Comparison of ENCODE assay signal across 17 cellular contexts in genomic region chr17:28346199-28346580, GRCh38. TPM values are rescaled to one million over a fixed set of nuclear protein-coding genes. Genes with fewer than 3 reads are reported as not detected.
DNase-seq lines count a peak whose midpoint lies in the region; ATAC-seq and TF ChIP-seq lines count a peak whose summit lies in the region.
"Had no signal": no experiment of that assay in that cellular context is flagged by ENCODE, and none has a peak within 500 bp of the region (broad histone marks: within the 10 kb centered on the region; RNA-seq: fewer than 3 reads in every experiment).

No MANE protein-coding gene starts in this region.

- H3K9me2 ChIP-seq in hepatocyte (replicated peaks; ENCODE audit: insufficient read depth) = no peaks in the 10 kb centered on the region

- H3K27ac ChIP-seq in hepatocyte = peak overlapping the region; percentile 23
- no peak overlapping the region for H3K27ac ChIP-seq in CD4-positive, alpha-beta memory T cell (ENCODE audit: low read depth, low read length)
- H3K27ac ChIP-seq: KMS-11 had no signal

- H3K36me3 Mint-ChIP-seq in activated naive CD4-positive, alpha-beta T cell treated with anti-CD3 and anti-CD28 coated beads, Interleukin-2, amount 50 U/mL, for 24 hours = peaks cover 8% of the 10 kb centered on the region
- H3K36me3 Mint-ChIP-seq in activated naive CD4-positive, alpha-beta T cell treated with anti-CD3 and anti-CD28 coated beads for 36 hours (ENCODE audit: low read depth) = peaks cover 29% of the 10 kb centered on the region
- H3K36me3 Mint-ChIP-seq in activated T-helper 17 cell treated with anti-CD3 and anti-CD28 coated beads, Interleukin-2, amount 50 U/mL, for 72 hours (ENCODE audit: low read depth) = peaks cover 93% of the 10 kb centered on the region
- peaks cover 46 to 60% of the 10 kb centered on the region in 2 donors for H3K36me3 Mint-ChIP-seq in stimulated activated naive B cell treated with anti-CD40 and anti-IgM and Interleukin-4, amounts not matched to agents 10 μg/mL and 1 μg/mL and 100 μg/mL, for 72 hours
- H3K36me3 Mint-ChIP-seq in CD4-positive, alpha-beta memory T cell = peaks cover 48 to 82% of the 10 kb centered on the region in 2 donors

- WGBS in hepatocyte (ENCODE audit: low lambda C conversion rate, missing lambda C conversion rate) = 88% methylated on average over 2 of the region's 2 CpGs

- no peaks in the 10 kb centered on the region for H3K27me3 Mint-ChIP-seq in activated naive CD4-positive, alpha-beta T cell treated with anti-CD3 and anti-CD28 coated beads, Interleukin-2, amount 50 U/mL, for 24 hours
- no peaks in the 10 kb centered on the region for H3K27me3 Mint-ChIP-seq in activated naive CD4-positive, alpha-beta T cell treated with anti-CD3 and anti-CD28 coated beads for 36 hours (ENCODE audit: low read depth)
- H3K27me3 Mint-ChIP-seq in activated T-helper 17 cell treated with anti-CD3 and anti-CD28 coated beads, Interleukin-2, amount 50 U/mL, for 72 hours = no peaks in the 10 kb centered on the region
- H3K27me3 Mint-ChIP-seq in stimulated activated naive B cell treated with anti-CD40 and anti-IgM and Interleukin-4, amounts not matched to agents 10 μg/mL and 1 μg/mL and 100 μg/mL, for 72 hours = no peaks in the 10 kb centered on the region
- H3K27me3 Mint-ChIP-seq in CD4-positive, alpha-beta memory T cell = no peaks in the 10 kb centered on the region
- H3K27me3 Mint-ChIP-seq: brain had no signal

- intact Hi-C loops in activated naive CD4-positive, alpha-beta T cell treated with anti-CD3 and anti-CD28 coated beads for 36 hours (cut with micrococcal nuclease) = no loop called here
- intact Hi-C loops in CD4-positive, alpha-beta memory T cell (cut with micrococcal nuclease) = no loop called here

- no peaks in the 10 kb centered on the region for H3K9me3 ChIP-seq in hepatocyte (ENCODE audit: low read depth)
- H3K9me3 ChIP-seq in CD4-positive, alpha-beta memory T cell (ENCODE audit: control insufficient read depth in 1 of 2, low read length in 2 of 2) = no peaks in the 10 kb centered on the region
- H3K9me3 ChIP-seq: lower lobe of right lung had no signal

- H3K4me1 ChIP-seq in hepatocyte (ENCODE audit: insufficient read depth) = peaks cover 11% of the 10 kb centered on the region
- H3K4me1 ChIP-seq in CD4-positive, alpha-beta memory T cell (ENCODE audit: insufficient read depth, low read length) = no peaks in the 10 kb centered on the region

- H2AFZ ChIP-seq in hepatocyte = no peak overlapping the region

- no peaks in the 10 kb centered on the region for H4K20me1 ChIP-seq in hepatocyte (ENCODE audit: insufficient read depth, poor library complexity, severe bottlenecking)

- H3K79me2 ChIP-seq in hepatocyte = no peaks in the 10 kb centered on the region

- CTCF ChIA-PET in activated naive CD4-positive, alpha-beta T cell treated with anti-CD3 and anti-CD28 coated beads for 36 hours (lab: Charles Lee) = interaction anchor here (0.6 to 1.3 kb wide), 3 partner anchors 9 to 20 kb away, joined by 3 to 5 read pairs (median 3); partner anchors contain the start of gene POLDIP2
- CTCF ChIA-PET in CD4-positive, alpha-beta memory T cell (lab: Charles Lee; ENCODE audit: partially characterized antibody) = interaction anchor here (1.4 kb wide), 1 partner anchor 13 kb away, joined by 3 read pairs; no protein-coding TSS in a partner anchor

- H3K4me1 Mint-ChIP-seq in activated naive CD4-positive, alpha-beta T cell treated with anti-CD3 and anti-CD28 coated beads, Interleukin-2, amount 50 U/mL, for 24 hours = no peaks in the 10 kb centered on the region
- H3K4me1 Mint-ChIP-seq in activated naive CD4-positive, alpha-beta T cell treated with anti-CD3 and anti-CD28 coated beads for 36 hours (ENCODE audit: low read depth) = peaks cover 2% of the 10 kb centered on the region
- no peaks in the 10 kb centered on the region for H3K4me1 Mint-ChIP-seq in activated T-helper 17 cell treated with anti-CD3 and anti-CD28 coated beads, Interleukin-2, amount 50 U/mL, for 72 hours
- H3K4me1 Mint-ChIP-seq in stimulated activated naive B cell treated with anti-CD40 and anti-IgM and Interleukin-4, amounts not matched to agents 10 μg/mL and 1 μg/mL and 100 μg/mL, for 72 hours = peaks cover 0 to 4% of the 10 kb centered on the region in 2 donors
- no peaks in the 10 kb centered on the region for H3K4me1 Mint-ChIP-seq in CD4-positive, alpha-beta memory T cell
- H3K4me1 Mint-ChIP-seq: brain had no signal

- POLR2A ChIA-PET in CD4-positive, alpha-beta memory T cell (lab: Charles Lee; ENCODE audit: partially characterized antibody) = interaction anchor here (3.8 kb wide), 2 partner anchors 11 kb away, joined by 17 to 21 read pairs; partner anchors contain the start of genes IFT20, POLDIP2 and TNFAIP1

- H3K36me3 ChIP-seq in hepatocyte (replicated peaks; ENCODE audit: insufficient read depth, low read depth) = no peaks in the 10 kb centered on the region
- H3K36me3 ChIP-seq in CD4-positive, alpha-beta memory T cell (ENCODE audit: insufficient read depth, low read length) = peaks cover 76% of the 10 kb centered on the region

- no peak overlapping the region for H3K4me3 Mint-ChIP-seq in activated naive CD4-positive, alpha-beta T cell treated with anti-CD3 and anti-CD28 coated beads, Interleukin-2, amount 50 U/mL, for 24 hours
- H3K4me3 Mint-ChIP-seq in activated naive CD4-positive, alpha-beta T cell treated with anti-CD3 and anti-CD28 coated beads for 36 hours = no peak overlapping the region
- H3K4me3 Mint-ChIP-seq in activated T-helper 17 cell treated with anti-CD3 and anti-CD28 coated beads, Interleukin-2, amount 50 U/mL, for 72 hours = no peak overlapping the region
- H3K4me3 Mint-ChIP-seq in stimulated activated naive B cell treated with anti-CD40 and anti-IgM and Interleukin-4, amounts not matched to agents 10 μg/mL and 1 μg/mL and 100 μg/mL, for 72 hours = no peak overlapping the region
- no peak overlapping the region for H3K4me3 Mint-ChIP-seq in CD4-positive, alpha-beta memory T cell
- H3K4me3 Mint-ChIP-seq: brain had no signal

- H3K4me2 ChIP-seq in hepatocyte = no peak overlapping the region
- H3K4me2 ChIP-seq: KMS-11 had no signal

- no peak for ATAC-seq in activated T-helper 17 cell treated with anti-CD3 and anti-CD28 coated beads, Interleukin-2, amount 50 U/mL, for 72 hours (replicated peaks)
- no peak for ATAC-seq in stimulated activated naive B cell treated with anti-CD40 and anti-IgM and Interleukin-4, amounts not matched to agents 10 μg/mL and 1 μg/mL and 100 μg/mL, for 72 hours (replicated peaks)
- no peak for ATAC-seq in HG02642 (IDR thresholded peaks at IDR 0.05; ENCODE audit: poor library complexity, unreplicated experiment)

- no peaks in the 10 kb centered on the region for H3K27me3 ChIP-seq in hepatocyte
- H3K27me3 ChIP-seq in CD4-positive, alpha-beta memory T cell (ENCODE audit: insufficient read depth, low read length) = no peaks in the 10 kb centered on the region

- TF ChIP-seq CTCF in hepatocyte (IDR thresholded peaks at IDR 0.05; ENCODE audit: poor library complexity) = no peak

- no peaks in the 10 kb centered on the region for H3K9me3 Mint-ChIP-seq in activated naive CD4-positive, alpha-beta T cell treated with anti-CD3 and anti-CD28 coated beads, Interleukin-2, amount 50 U/mL, for 24 hours
- no peaks in the 10 kb centered on the region for H3K9me3 Mint-ChIP-seq in activated naive CD4-positive, alpha-beta T cell treated with anti-CD3 and anti-CD28 coated beads for 36 hours
- no peaks in the 10 kb centered on the region for H3K9me3 Mint-ChIP-seq in activated T-helper 17 cell treated with anti-CD3 and anti-CD28 coated beads, Interleukin-2, amount 50 U/mL, for 72 hours
- H3K9me3 Mint-ChIP-seq in stimulated activated naive B cell treated with anti-CD40 and anti-IgM and Interleukin-4, amounts not matched to agents 10 μg/mL and 1 μg/mL and 100 μg/mL, for 72 hours = no peaks in the 10 kb centered on the region
- no peaks in the 10 kb centered on the region for H3K9me3 Mint-ChIP-seq in CD4-positive, alpha-beta memory T cell
- H3K9me3 Mint-ChIP-seq: brain had no signal

- DNase-seq in activated naive CD4-positive, alpha-beta T cell treated with anti-CD3 and anti-CD28 coated beads for 36 hours = no peak
- no peak for DNase-seq in hepatocyte (ENCODE audit: low spot score)
- DNase-seq in stimulated activated naive B cell treated with anti-CD40 and anti-IgM and Interleukin-4, amounts not matched to agents 10 μg/mL and 1 μg/mL and 100 μg/mL, for 72 hours = no peak
- DNase-seq in CD4-positive, alpha-beta memory T cell = no peak
- DNase-seq in kidney tubule cell (ENCODE audit: low spot score) = no peak
- DNase-seq: DMS153, head of caudate nucleus, lower lobe of right lung, NCI-H187, occipital lobe had no signal

- peak overlapping the region; percentile 4 for H3K27ac Mint-ChIP-seq in activated naive CD4-positive, alpha-beta T cell treated with anti-CD3 and anti-CD28 coated beads, Interleukin-2, amount 50 U/mL, for 24 hours
- H3K27ac Mint-ChIP-seq in activated naive CD4-positive, alpha-beta T cell treated with anti-CD3 and anti-CD28 coated beads for 36 hours = no peak overlapping the region
- peak overlapping the region; percentile 24 for H3K27ac Mint-ChIP-seq in activated T-helper 17 cell treated with anti-CD3 and anti-CD28 coated beads, Interleukin-2, amount 50 U/mL, for 72 hours
- peak overlapping the region; percentile 3 for H3K27ac Mint-ChIP-seq in stimulated activated naive B cell treated with anti-CD40 and anti-IgM and Interleukin-4, amounts not matched to agents 10 μg/mL and 1 μg/mL and 100 μg/mL, for 72 hours
- H3K27ac Mint-ChIP-seq in CD4-positive, alpha-beta memory T cell = peak overlapping the region in 2 of 7 donors; percentile 8 to 32

- no peak overlapping the region for H3K4me3 ChIP-seq in hepatocyte
- H3K4me3 ChIP-seq in CD4-positive, alpha-beta memory T cell (ENCODE audit: low read length in 2 of 2) = no peak overlapping the region
- H3K4me3 ChIP-seq: lower lobe of right lung had no signal

RNA-seq across cellular contexts. Expression of gene TNFAIP1, which starts 10.6 kb away (rescaled TPM):
- 10 to 100 TPM; 18.6 to 18.7 TPM for total RNA-seq in activated naive CD4-positive, alpha-beta T cell treated with anti-CD3 and anti-CD28 coated beads for 36 hours
- 10 to 100 TPM; 24.9 to 30.0 TPM for total RNA-seq in activated T-helper 17 cell treated with anti-CD3 and anti-CD28 coated beads, Interleukin-2, amount 50 U/mL, for 72 hours
- total RNA-seq in hepatocyte = 25.4 and 37.6 TPM in 2 replicates
- 36.9 and 39.0 TPM in 2 replicates for polyA plus RNA-seq in hepatocyte
- total RNA-seq in CD4-positive, alpha-beta memory T cell = 10 to 100 TPM; 26.2 to 32.1 TPM
- 10 to 100 TPM in 1 of 2 donors, 1 to 10 TPM in 1; 4.1 to 16.1 TPM for polyA plus RNA-seq in CD4-positive, alpha-beta memory T cell

RNA-seq across cellular contexts. Expression of gene IFT20, which starts 10.9 kb away (rescaled TPM):
- 10 to 100 TPM; 17.9 to 18.1 TPM for total RNA-seq in activated naive CD4-positive, alpha-beta T cell treated with anti-CD3 and anti-CD28 coated beads for 36 hours
- total RNA-seq in activated T-helper 17 cell treated with anti-CD3 and anti-CD28 coated beads, Interleukin-2, amount 50 U/mL, for 72 hours = 10 to 100 TPM; 17.5 to 21.3 TPM
- 49.9 and 62.4 TPM in 2 replicates for total RNA-seq in hepatocyte
- 75.1 and 75.3 TPM in 2 replicates for polyA plus RNA-seq in hepatocyte
- 10 to 100 TPM; 42.9 to 43.6 TPM for total RNA-seq in CD4-positive, alpha-beta memory T cell
- 10 to 100 TPM; 38.7 to 63.7 TPM for polyA plus RNA-seq in CD4-positive, alpha-beta memory T cell

RNA-seq across cellular contexts. Expression of gene POLDIP2, which starts 11.1 kb away (rescaled TPM):
- total RNA-seq in activated naive CD4-positive, alpha-beta T cell treated with anti-CD3 and anti-CD28 coated beads for 36 hours = 10 to 100 TPM; 74.6 to 76.5 TPM
- total RNA-seq in activated T-helper 17 cell treated with anti-CD3 and anti-CD28 coated beads, Interleukin-2, amount 50 U/mL, for 72 hours = 100 to 1,000 TPM in 1 of 2 donors, 10 to 100 TPM in 1; 48.9 to 109 TPM
- 81.6 and 82.9 TPM in 2 replicates for total RNA-seq in hepatocyte
- polyA plus RNA-seq in hepatocyte = 118 and 122 TPM in 2 replicates
- 10 to 100 TPM; 27.8 to 28.7 TPM for total RNA-seq in CD4-positive, alpha-beta memory T cell
- polyA plus RNA-seq in CD4-positive, alpha-beta memory T cell = 100 to 1,000 TPM in 1 of 2 donors, 10 to 100 TPM in 1; 67.8 to 125 TPM

RNA-seq across cellular contexts. Expression of gene SEBOX, which starts 18.8 kb away (rescaled TPM):
- not detected for total RNA-seq in activated naive CD4-positive, alpha-beta T cell treated with anti-CD3 and anti-CD28 coated beads for 36 hours
- not detected for total RNA-seq in activated T-helper 17 cell treated with anti-CD3 and anti-CD28 coated beads, Interleukin-2, amount 50 U/mL, for 72 hours
- total RNA-seq in hepatocyte = not detected in 2 replicates
- polyA plus RNA-seq in hepatocyte = not detected in 2 replicates
- not detected for total RNA-seq in CD4-positive, alpha-beta memory T cell
- polyA plus RNA-seq in CD4-positive, alpha-beta memory T cell = not detected
- total RNA-seq: lower lobe of right lung, occipital lobe, SK-MEL-5, urinary bladder had no signal
- polyA plus RNA-seq: urinary bladder had no signal

RNA-seq across cellular contexts. Expression of gene VTN, which starts 23.9 kb away (rescaled TPM):
- total RNA-seq in activated naive CD4-positive, alpha-beta T cell treated with anti-CD3 and anti-CD28 coated beads for 36 hours = not detected
- under 1 TPM; 0.16 to 0.43 TPM for total RNA-seq in activated T-helper 17 cell treated with anti-CD3 and anti-CD28 coated beads, Interleukin-2, amount 50 U/mL, for 72 hours
- total RNA-seq in hepatocyte = 1,128 and 1,263 TPM in 2 replicates
- 613 and 763 TPM in 2 replicates for polyA plus RNA-seq in hepatocyte
- under 1 TPM in 1 of 2 experiments, not detected in 1; 0.28 TPM for total RNA-seq in CD4-positive, alpha-beta memory T cell
- not detected for polyA plus RNA-seq in CD4-positive, alpha-beta memory T cell
